8 cellular contexts compared by ENCODE assay signal in the genomic region with DNA sequence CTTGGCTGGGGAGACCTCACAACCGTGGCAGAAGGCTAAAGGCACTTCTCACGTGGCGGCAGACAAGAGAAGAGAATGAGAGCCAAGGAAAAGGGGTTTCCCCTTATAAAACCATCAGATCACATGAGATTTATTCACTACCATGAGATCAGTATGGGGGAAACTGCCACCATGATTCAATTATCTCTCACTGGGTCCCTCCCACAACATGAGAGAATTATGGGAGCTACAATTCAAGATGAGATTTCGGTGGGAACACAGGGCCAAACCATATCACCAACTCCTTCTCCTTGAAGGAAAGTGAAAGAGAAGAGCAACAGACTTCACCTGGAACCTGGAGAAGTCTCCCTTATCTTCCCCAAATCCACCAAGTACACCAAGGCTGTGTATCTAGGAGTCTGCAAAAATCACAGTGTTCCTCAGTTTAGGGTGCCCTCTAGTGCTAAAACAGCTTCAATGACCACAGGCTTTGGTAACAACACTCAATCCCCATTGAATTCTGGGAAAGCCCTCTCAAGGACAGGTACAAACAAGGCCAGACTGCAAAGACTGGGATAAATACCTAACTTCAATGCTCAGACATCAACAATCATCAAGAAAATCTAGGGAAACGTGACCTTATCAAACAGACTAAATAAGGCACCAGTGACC.
A peak's percentile ranks its signal among the peaks of the same experiment; 100 is the strongest.
DNase-seq lines count a peak whose midpoint lies in the region; ATAC-seq and TF ChIP-seq lines count a peak whose summit lies in the region.

No MANE protein-coding gene starts in this region.

- no peak for TF ChIP-seq CTCF in left lung (IDR thresholded peaks at IDR 0.05)

- DNase-seq in ELR (ENCODE audit: low read depth) (peak; percentile 54), KBM-7 (peak; percentile 44), SW480 (ENCODE audit: low spot score) (peak; percentile 58), left lung (no peak), 8988T (no peak)
- DNase-seq in activated naive CD4-positive, alpha-beta T cell treated with anti-CD3 and anti-CD28 coated beads, Interleukin-2, amount 50 U/mL, for 16 hours, result no peak

- no peak overlapping the region for H3K4me3 ChIP-seq in left lung

- in situ Hi-C loops in KBM-7 (cut with MboI; ENCODE audit: low pct_unique_long_range_greater_than_20kb, low sequenced_read_pairs), result no loop called here

- intact Hi-C loops in left lung (cut with DNase I), result no loop called here

- no peak overlapping the region for H3K27ac ChIP-seq in left lung

- no peaks in the 10 kb centered on the region for H3K9me3 ChIP-seq in left lung

- no peaks in the 10 kb centered on the region for H3K27me3 ChIP-seq in left lung

- no peaks in the 10 kb centered on the region for H3K36me3 ChIP-seq in left lung

- ATAC-seq in left lung (peak; percentile 88), HG02610 (IDR thresholded peaks at IDR 0.05; ENCODE audit: unreplicated experiment) (no peak), HG03469 (IDR thresholded peaks at IDR 0.05; ENCODE audit: unreplicated experiment) (no peak)

- no peaks in the 10 kb centered on the region for H3K4me1 ChIP-seq in left lung

Comparison
In these comparisons a context has a peak if more than half of its experiments do, and no peak if none do; other contexts are left out.
1. DNase-seq: peak in ELR (single experiment), KBM-7 (single experiment) and SW480 (single experiment); none in left lung (0 of 2), 8988T (single experiment) and activated naive CD4-positive, alpha-beta T cell treated with anti-CD3 and anti-CD28 coated beads, Interleukin-2, amount 50 U/mL, for 16 hours (single experiment).